26 cellular contexts compared by ENCODE assay signal in genomic region chr16:88605186-88606145, GRCh38. TPM values are rescaled to one million over a fixed set of nuclear protein-coding genes. Genes with fewer than 3 reads are reported as not detected.
"Had no signal": no experiment of that assay in that cellular context is flagged by ENCODE, and none has a peak within 500 bp of the region (broad histone marks: within the 10 kb centered on the region; RNA-seq: fewer than 3 reads in every experiment).

No MANE protein-coding gene starts in this region.

- H3K9ac ChIP-seq: SK-N-SH had no signal

- H3K4me1 ChIP-seq: SJCRH30 had no signal

- H3K4me2 ChIP-seq: SK-N-SH had no signal

- H3K27ac ChIP-seq: SJCRH30, WERI-Rb-1 had no signal

- H3K4me3 ChIP-seq: SJCRH30 had no signal

- H3K27me3 ChIP-seq: SJCRH30 had no signal

- DNase-seq: activated CD4-positive, alpha-beta memory T cell treated with anti-CD3 and anti-CD28 coated beads, Interleukin-2, amount 10 ng/mL, durations not matched to agents 7 days and 5 days; activated CD4-positive, alpha-beta T cell treated with anti-CD3 and anti-CD28 coated beads for 36 hours; activated CD4-positive, alpha-beta T cell treated with anti-CD3 and anti-CD28 coated beads, Interleukin-2, amount 50 U/mL, for 1 hour; activated gamma-delta T cell; activated naive CD4-positive, alpha-beta T cell treated with anti-CD3 and anti-CD28 coated beads for 36 hours; activated T-cell treated with anti-CD3 and anti-CD28 coated beads for 4 hours; activated T-cell treated with anti-CD3 and anti-CD28 coated beads, Interleukin-2, amount 50 U/mL, for 48 hours; NCI-H1092; NCI-H1417 treated with DMSO at 0.1 percent for 48 hours; NCI-H1694; NCI-H2029; NCI-H2107; NCI-H2171 treated with DMSO at 0.1 percent for 48 hours; NCI-H226; NCI-H510A; NCI-H526 treated with DMSO at 0.1 percent for 48 hours; NCI-H82; SJCRH30; SK-N-SH; T-helper 1 cell; WERI-Rb-1 had no signal

- H3K9me3 ChIP-seq: SJCRH30, SK-N-SH had no signal

- ATAC-seq: activated CD4-positive, alpha-beta T cell treated with anti-CD3 and anti-CD28 coated beads for 36 hours; activated T-helper 17 cell treated with anti-CD3 and anti-CD28 coated beads, Interleukin-2, amount 50 U/mL, for 72 hours had no signal

- H3K36me3 ChIP-seq: SJCRH30 had no signal

RNA-seq across cellular contexts. Expression of gene IL17C, which starts 32.9 kb away (rescaled TPM):
- total RNA-seq: activated CD8-positive, alpha-beta memory T cell treated with anti-CD3 and anti-CD28 coated beads for 36 hours; activated naive CD4-positive, alpha-beta T cell treated with anti-CD3 and anti-CD28 coated beads for 36 hours; LHCN-M2; M059J; RPMI7951; SJCRH30 had no signal

RNA-seq across cellular contexts. Expression of gene CYBA, which starts 45.4 kb away (rescaled TPM):
- total RNA-seq: M059J had no signal
